ENCODE assay signal across 8 cellular contexts in the genomic region with DNA sequence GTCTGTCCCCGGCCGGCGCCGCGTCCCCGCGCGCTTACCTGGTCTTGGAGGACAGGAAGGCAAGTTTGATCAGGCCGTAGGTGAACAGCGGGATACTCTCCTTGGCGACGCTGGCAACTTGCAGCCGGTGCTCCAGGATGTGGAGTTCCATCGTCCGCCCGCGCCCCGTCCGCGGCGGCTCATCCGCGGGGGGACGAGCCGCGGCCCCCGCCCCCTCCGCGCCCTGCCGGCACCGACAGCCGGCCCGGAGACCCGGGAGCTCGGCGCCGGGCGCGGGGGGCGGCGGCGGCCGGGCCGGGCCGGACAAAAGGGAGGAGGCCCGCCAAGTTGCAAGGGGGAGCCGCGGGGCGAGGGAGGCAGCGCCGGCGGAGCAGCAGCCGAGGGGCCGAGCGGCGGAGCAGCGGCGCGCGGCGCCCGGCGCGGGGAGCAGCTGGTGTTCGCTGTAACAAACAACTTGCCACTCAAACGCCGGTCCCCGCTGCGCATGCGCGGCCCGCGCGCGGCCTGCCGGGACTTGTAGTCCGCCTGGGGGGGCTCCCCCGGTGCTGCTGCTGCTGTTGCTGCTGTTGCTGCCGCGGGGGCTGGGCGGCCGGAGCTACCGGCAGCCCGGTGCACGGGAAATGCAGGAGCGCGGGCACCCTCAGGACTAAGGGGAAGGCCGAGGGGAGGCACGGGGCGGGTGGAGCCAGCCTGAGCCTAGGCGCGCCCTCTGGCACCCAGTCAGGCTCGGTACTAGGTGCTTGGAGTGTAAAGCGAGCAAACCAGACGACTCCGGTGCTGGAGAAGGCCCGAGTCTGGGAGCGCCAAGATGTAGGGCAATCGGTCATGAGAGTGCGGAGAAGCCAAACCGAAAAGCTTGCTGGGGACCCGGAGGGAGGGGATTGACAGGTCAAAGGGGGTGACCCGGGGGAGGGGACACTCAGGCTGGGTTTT.
A peak's percentile ranks its signal among the peaks of the same experiment; 100 is the strongest.
DNase-seq lines count a peak whose midpoint lies in the region; ATAC-seq and TF ChIP-seq lines count a peak whose summit lies in the region.
"Not testable (repeated sequence)": the region's sequence is repeated elsewhere in the genome, so short reads cannot be mapped to it uniquely, and the experiment has no call there.

No MANE protein-coding gene starts in this region.

- CTCF ChIA-PET in CD8-positive, alpha-beta memory T cell (lab: Charles Lee); activated CD8-positive, alpha-beta T cell treated with anti-CD3 and anti-CD28 coated beads, Interleukin-2, amount 10 ng/mL, durations not matched to agents 7 days and 5 days (lab: Charles Lee): not testable (repeated sequence)

- TF ChIP-seq CTCF in brain (conservative IDR thresholded peaks at IDR 0.05); mesothelial cell of epicardium (IDR thresholded peaks at IDR 0.05; ENCODE audit: unreplicated experiment): not testable (repeated sequence)

- not testable (repeated sequence) for H3K4me1 ChIP-seq in CD8-positive, alpha-beta memory T cell (ENCODE audit: insufficient read depth, low read length)

- not testable (repeated sequence) for H3K4me3 ChIP-seq in CD8-positive, alpha-beta memory T cell (ENCODE audit: low read length)

- H3K27ac ChIP-seq in CD8-positive, alpha-beta memory T cell (ENCODE audit: low read depth, low read length): not testable (repeated sequence)

- not testable (repeated sequence) for H3K9me3 Mint-ChIP-seq in CD8-positive, alpha-beta memory T cell; activated CD8-positive, alpha-beta T cell treated with anti-CD3 and anti-CD28 coated beads, Interleukin-2, amount 10 ng/mL, durations not matched to agents 7 days and 5 days (ENCODE audit: insufficient read depth); brain; mesothelial cell of epicardium

- H3K4me1 Mint-ChIP-seq in CD8-positive, alpha-beta memory T cell; activated CD8-positive, alpha-beta T cell treated with anti-CD3 and anti-CD28 coated beads, Interleukin-2, amount 10 ng/mL, durations not matched to agents 7 days and 5 days (ENCODE audit: low read depth); brain; mesothelial cell of epicardium: not testable (repeated sequence)

- H3K27me3 ChIP-seq in CD8-positive, alpha-beta memory T cell (ENCODE audit: insufficient read depth, low read length, poor library complexity, severe bottlenecking): not testable (repeated sequence)

- ATAC-seq in GM19468 (IDR thresholded peaks at IDR 0.05; ENCODE audit: extremely low read depth, unreplicated experiment) (peak; percentile 71), HG02884 (IDR thresholded peaks at IDR 0.05; ENCODE audit: unreplicated experiment) (peak; percentile 89), HG03565 (IDR thresholded peaks at IDR 0.05; ENCODE audit: unreplicated experiment) (peak; percentile 95)
- peak; percentile 94 for ATAC-seq in activated CD8-positive, alpha-beta T cell treated with anti-CD3 and anti-CD28 coated beads, Interleukin-2, amount 10 ng/mL, durations not matched to agents 7 days and 5 days

- POLR2A ChIA-PET in CD8-positive, alpha-beta memory T cell (lab: Charles Lee); activated CD8-positive, alpha-beta T cell treated with anti-CD3 and anti-CD28 coated beads, Interleukin-2, amount 10 ng/mL, durations not matched to agents 7 days and 5 days (lab: Charles Lee): not testable (repeated sequence)

- not testable (repeated sequence) for H3K9me3 ChIP-seq in CD8-positive, alpha-beta memory T cell (ENCODE audit: low read length)

- not testable (repeated sequence) for H3K27ac Mint-ChIP-seq in CD8-positive, alpha-beta memory T cell; activated CD8-positive, alpha-beta T cell treated with anti-CD3 and anti-CD28 coated beads, Interleukin-2, amount 10 ng/mL, durations not matched to agents 7 days and 5 days; brain; mesothelial cell of epicardium

- DNase-seq in CD8-positive, alpha-beta memory T cell: peak in 3 of 5 donors; percentile 44 to 69 (median 62)
- DNase-seq in activated CD8-positive, alpha-beta T cell treated with anti-CD3 and anti-CD28 coated beads, Interleukin-2, amount 10 ng/mL, durations not matched to agents 7 days and 5 days: peak; percentile 57
- DNase-seq in mesothelial cell of epicardium (ENCODE audit: low spot score in 2 of 2, unreplicated experiment in 2 of 2): peak; percentile 12 to 40
- peak; percentile 42 for DNase-seq in stimulated activated CD8-positive, alpha-beta memory T cell treated with anti-CD3 and anti-CD28 coated beads, Interleukin-12 subunit alpha, Interleukin-12 subunit beta, amount 100 ng/mL, for 4 hours (ENCODE audit: low read depth)

- peak overlapping the region in 2 of 7 donors; percentile 49 to 80 for H3K4me3 Mint-ChIP-seq in CD8-positive, alpha-beta memory T cell
- peak overlapping the region; percentile 36 for H3K4me3 Mint-ChIP-seq in activated CD8-positive, alpha-beta T cell treated with anti-CD3 and anti-CD28 coated beads, Interleukin-2, amount 10 ng/mL, durations not matched to agents 7 days and 5 days
- H3K4me3 Mint-ChIP-seq in brain (peak overlapping the region in 3 of 5 experiments; percentile 55 to 68 (median 60)), mesothelial cell of epicardium (peak overlapping the region; percentile 60)

- H3K27me3 Mint-ChIP-seq in CD8-positive, alpha-beta memory T cell; activated CD8-positive, alpha-beta T cell treated with anti-CD3 and anti-CD28 coated beads, Interleukin-2, amount 10 ng/mL, durations not matched to agents 7 days and 5 days (ENCODE audit: low read depth); brain; mesothelial cell of epicardium (ENCODE audit: low read depth): not testable (repeated sequence)

- H3K36me3 Mint-ChIP-seq in CD8-positive, alpha-beta memory T cell; activated CD8-positive, alpha-beta T cell treated with anti-CD3 and anti-CD28 coated beads, Interleukin-2, amount 10 ng/mL, durations not matched to agents 7 days and 5 days (ENCODE audit: low read depth); brain; mesothelial cell of epicardium: not testable (repeated sequence)

- H3K36me3 ChIP-seq in CD8-positive, alpha-beta memory T cell (ENCODE audit: insufficient read depth, low read length): not testable (repeated sequence)
